9 cellular contexts compared by ENCODE assay signal in the genomic region with DNA sequence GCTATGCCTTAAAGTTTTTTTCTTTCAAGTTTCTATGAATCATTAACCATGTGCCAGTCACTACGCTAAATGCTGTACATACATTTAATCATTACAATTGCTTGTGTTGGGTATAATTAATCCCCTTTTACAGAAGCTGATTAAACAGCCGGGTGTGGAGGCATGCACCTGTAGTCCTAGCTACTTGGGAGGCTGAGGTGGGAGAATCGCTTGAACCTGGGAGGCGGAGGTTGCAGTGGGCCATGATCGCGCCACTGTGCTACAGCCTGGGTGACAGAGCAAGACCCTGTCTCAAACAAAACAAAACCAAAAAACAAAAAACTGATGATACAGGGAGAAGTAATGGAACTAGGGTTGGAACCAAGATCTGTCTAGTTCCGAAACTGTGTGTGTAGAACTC. TPM values are rescaled to one million over a fixed set of nuclear protein-coding genes. Genes with fewer than 3 reads are reported as not detected.
A peak's percentile ranks its signal among the peaks of the same experiment; 100 is the strongest.
DNase-seq lines count a peak whose midpoint lies in the region; ATAC-seq and TF ChIP-seq lines count a peak whose summit lies in the region.
"Had no signal": no experiment of that assay in that cellular context is flagged by ENCODE, and none has a peak within 500 bp of the region (broad histone marks: within the 10 kb centered on the region; RNA-seq: fewer than 3 reads in every experiment).

No MANE protein-coding gene starts in this region.

- peaks cover 0 to 6% (median 0%) of the 10 kb centered on the region in 3 donors for H3K36me3 Mint-ChIP-seq in CD8-positive, alpha-beta memory T cell

- H3K79me2 ChIP-seq in PC-9 (ENCODE audit: low read depth), result peaks cover 40% of the 10 kb centered on the region

- peaks cover 36 to 50% (median 49%) of the 10 kb centered on the region in 3 donors for H3K4me1 Mint-ChIP-seq in CD8-positive, alpha-beta memory T cell

- no peaks in the 10 kb centered on the region for H3K9me2 ChIP-seq in PC-9 (ENCODE audit: insufficient read depth)

- no peak overlapping the region; the same call in 1 of the 2 replicates for H2AFZ ChIP-seq in PC-9

- ATAC-seq in psoas muscle, result no peak

- POLR2A ChIA-PET in CD8-positive, alpha-beta memory T cell (lab: Charles Lee), result interaction anchor here (1.4 kb wide), 1 partner anchor 35 kb away, joined by 4 read pairs; no protein-coding TSS in a partner anchor
- POLR2A ChIA-PET in PC-9 (lab: Charles Lee; ENCODE audit: unreplicated experiment), result no interaction called here
- POLR2A ChIA-PET in HEK293T (lab: Yijun Ruan, JAX), result no interaction called here

- peaks cover 12% of the 10 kb centered on the region; the same call in 1 of the 2 replicates for H4K20me1 ChIP-seq in PC-9 (ENCODE audit: insufficient read depth)

- H3K4me3 Mint-ChIP-seq in CD8-positive, alpha-beta memory T cell, result peak overlapping the region; percentile 85 to 93 (median 88)

- no TSS peak for BruUV-seq in PC-9 (replicated peaks; lab: Mats Ljungman, UMichigan)

- DNase-seq in CD8-positive, alpha-beta memory T cell, result no peak
- no peak for DNase-seq in PC-9
- DNase-seq in epithelial cell of prostate (ENCODE audit: low read depth, low spot score), result no peak
- no peak for DNase-seq in psoas muscle
- no peak for DNase-seq in occipital lobe (lab: John Stamatoyannopoulos, UW)
- no peak for DNase-seq in HEK293T (ENCODE audit: extremely low spot score)
- DNase-seq in anterior cingulate cortex (lab: John Stamatoyannopoulos, UW), result no peak
- DNase-seq in medulla oblongata (ENCODE audit: extremely low spot score), result no peak
- DNase-seq: NCI-H524 treated with DMSO at 0.1 percent for 48 hours had no signal

- no peaks in the 10 kb centered on the region for H3K9me3 ChIP-seq in CD8-positive, alpha-beta memory T cell (ENCODE audit: low read length)
- no peaks in the 10 kb centered on the region for H3K9me3 ChIP-seq in PC-9 (ENCODE audit: insufficient read depth, low read depth)
- H3K9me3 ChIP-seq in psoas muscle, result no peaks in the 10 kb centered on the region

- no peaks in the 10 kb centered on the region for H3K36me3 ChIP-seq in CD8-positive, alpha-beta memory T cell (ENCODE audit: insufficient read depth, low read length)
- H3K36me3 ChIP-seq in PC-9 (ENCODE audit: low read depth) (no peaks in the 10 kb centered on the region), psoas muscle (ENCODE audit: insufficient read depth in 1 of 2, low read depth in 1 of 2) (no peaks in the 10 kb centered on the region)

- no peaks in the 10 kb centered on the region for H3K27me3 ChIP-seq in CD8-positive, alpha-beta memory T cell (ENCODE audit: insufficient read depth, low read length, poor library complexity, severe bottlenecking)
- H3K27me3 ChIP-seq in PC-9 (ENCODE audit: insufficient read depth, low read depth), result no peaks in the 10 kb centered on the region
- H3K27me3 ChIP-seq in psoas muscle (ENCODE audit: insufficient read depth in 3 of 3, low read length in 2 of 3), result no peaks in the 10 kb centered on the region

- peaks cover 29% of the 10 kb centered on the region for H3F3A ChIP-seq in PC-9 (ENCODE audit: insufficient read depth, low read depth)

- no peaks in the 10 kb centered on the region for H3K9me3 Mint-ChIP-seq in CD8-positive, alpha-beta memory T cell

- H3K4me2 ChIP-seq in PC-9, result peak overlapping the region; percentile 75

- 94 to 97% (median 97%) methylated on average over 7 of the region's 7 CpGs for WGBS in psoas muscle, 3 donors

- H3K4me1 ChIP-seq in CD8-positive, alpha-beta memory T cell (ENCODE audit: insufficient read depth, low read length), result peaks cover 29% of the 10 kb centered on the region
- H3K4me1 ChIP-seq in PC-9 (replicated peaks; ENCODE audit: insufficient read depth) (peaks cover 39% of the 10 kb centered on the region), psoas muscle (peaks cover 40% of the 10 kb centered on the region)

- peaks cover 1 to 4% of the 10 kb centered on the region in 2 donors for H3K27me3 Mint-ChIP-seq in CD8-positive, alpha-beta memory T cell

- H3K27ac Mint-ChIP-seq in CD8-positive, alpha-beta memory T cell, result peak overlapping the region; percentile 93 to 98 (median 98)

- TF ChIP-seq CTCF in PC-9 (conservative IDR thresholded peaks at IDR 0.05) (no peak), psoas muscle (IDR thresholded peaks at IDR 0.05) (no peak)

- intact Hi-C loops in PC-9 (cut with micrococcal nuclease; ENCODE audit: unreplicated experiment) (loop anchor here (1.0 to 10.0 kb wide), 4 partner anchors 36 to 581 kb away; no protein-coding TSS in a partner anchor), psoas muscle (cut with DNase I) (loop anchor here in 1 of 2 donors (10.0 kb wide), 1 partner anchor 259 kb away; no protein-coding TSS in a partner anchor)

- H3K4me3 ChIP-seq in CD8-positive, alpha-beta memory T cell (ENCODE audit: low read length), result no peak overlapping the region
- H3K4me3 ChIP-seq in PC-9, result peak overlapping the region; percentile 62; the same call in 1 of the 2 replicates
- no peak overlapping the region for H3K4me3 ChIP-seq in psoas muscle

- H3K27ac ChIP-seq in CD8-positive, alpha-beta memory T cell (ENCODE audit: low read depth, low read length), result peak overlapping the region; percentile 90
- H3K27ac ChIP-seq in PC-9 (peak overlapping the region; percentile 96), epithelial cell of prostate (peak overlapping the region; percentile 94), psoas muscle (peak overlapping the region; percentile 98)

- CTCF ChIA-PET in CD8-positive, alpha-beta memory T cell (lab: Charles Lee), result interaction anchor here (4.1 kb wide), 1 partner anchor 35 kb away, joined by 49 read pairs; no protein-coding TSS in a partner anchor
- CTCF ChIA-PET in PC-9 (lab: Charles Lee), result no interaction called here
- CTCF ChIA-PET in HEK293T (lab: Yijun Ruan, JAX), result interaction anchor here (0.6 kb wide), 1 partner anchor 18 kb away, joined by 6 read pairs; no protein-coding TSS in a partner anchor

TF ChIP-seq in HEK293T, 16 proteins besides CTCF, POLR2A, EP300 and RAD21:
- no peak for TF ChIP-seq ELF4 (IDR thresholded peaks at IDR 0.05)
- TF ChIP-seq TARDBP (IDR thresholded peaks at IDR 0.05), result no peak
- no peak for TF ChIP-seq SUZ12 (IDR thresholded peaks at IDR 0.05)
- TF ChIP-seq, protein P1, sequence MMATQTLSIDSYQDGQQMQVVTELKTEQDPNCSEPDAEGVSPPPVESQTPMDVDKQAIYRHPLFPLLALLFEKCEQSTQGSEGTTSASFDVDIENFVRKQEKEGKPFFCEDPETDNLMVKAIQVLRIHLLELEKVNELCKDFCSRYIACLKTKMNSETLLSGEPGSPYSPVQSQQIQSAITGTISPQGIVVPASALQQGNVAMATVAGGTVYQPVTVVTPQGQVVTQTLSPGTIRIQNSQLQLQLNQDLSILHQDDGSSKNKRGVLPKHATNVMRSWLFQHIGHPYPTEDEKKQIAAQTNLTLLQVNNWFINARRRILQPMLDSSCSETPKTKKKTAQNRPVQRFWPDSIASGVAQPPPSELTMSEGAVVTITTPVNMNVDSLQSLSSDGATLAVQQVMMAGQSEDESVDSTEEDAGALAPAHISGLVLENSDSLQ (IDR thresholded peaks at IDR 0.05), result no peak
- no peak for TF ChIP-seq NFRKB (IDR thresholded peaks at IDR 0.05)
- no peak for TF ChIP-seq FOXK2 (IDR thresholded peaks at IDR 0.05)
- no peak for TF ChIP-seq ZNF384 (IDR thresholded peaks at IDR 0.05)
- TF ChIP-seq FOXA1 (IDR thresholded peaks at IDR 0.05), result no peak
- no peak for TF ChIP-seq HDGF (IDR thresholded peaks at IDR 0.05; ENCODE audit: borderline replicate concordance)
- TF ChIP-seq BHLHE40 (IDR thresholded peaks at IDR 0.05; ENCODE audit: borderline replicate concordance), result no peak
- TF ChIP-seq SP1 (IDR thresholded peaks at IDR 0.05), result no peak
- no peak for TF ChIP-seq ARNT (IDR thresholded peaks at IDR 0.05)
- TF ChIP-seq LEF1 (IDR thresholded peaks at IDR 0.05; ENCODE audit: borderline replicate concordance), result no peak
- no peak for TF ChIP-seq CTBP1 (IDR thresholded peaks at IDR 0.05; ENCODE audit: borderline replicate concordance)
- TF ChIP-seq L3MBTL2 (conservative IDR thresholded peaks at IDR 0.05), result no peak

RNA-seq across cellular contexts. Expression of a gene that starts 1.2 kb away (rescaled TPM):
- total RNA-seq in CD8-positive, alpha-beta memory T cell, result 10 to 100 TPM; 28.8 to 30.3 TPM
- 18.0 TPM for polyA plus RNA-seq in CD8-positive, alpha-beta memory T cell
- total RNA-seq in PC-9 (2021), result 37.5 and 38.9 TPM in 2 replicates
- 10 to 100 TPM; 48.0 to 62.9 (median 52.2) TPM for total RNA-seq in psoas muscle
- 10 to 100 TPM; 20.3 to 52.3 (median 37.5) TPM for polyA plus RNA-seq in psoas muscle
- 22.9 TPM for total RNA-seq in occipital lobe

RNA-seq across cellular contexts. Expression of a gene that starts 20.4 kb away (rescaled TPM):
- total RNA-seq in CD8-positive, alpha-beta memory T cell, result under 1 TPM; 0.72 to 0.84 TPM
- not detected for polyA plus RNA-seq in CD8-positive, alpha-beta memory T cell
- total RNA-seq in PC-9 (2021) (1.0 and 1.6 TPM in 2 replicates), psoas muscle (under 1 TPM in 1 of 4 donors, not detected in 3; 0.30 TPM), occipital lobe (not detected)
- polyA plus RNA-seq in psoas muscle, result under 1 TPM in 1 of 3 donors, not detected in 2; 0.05 TPM
